17 cellular contexts compared by ENCODE assay signal in the genomic region with DNA sequence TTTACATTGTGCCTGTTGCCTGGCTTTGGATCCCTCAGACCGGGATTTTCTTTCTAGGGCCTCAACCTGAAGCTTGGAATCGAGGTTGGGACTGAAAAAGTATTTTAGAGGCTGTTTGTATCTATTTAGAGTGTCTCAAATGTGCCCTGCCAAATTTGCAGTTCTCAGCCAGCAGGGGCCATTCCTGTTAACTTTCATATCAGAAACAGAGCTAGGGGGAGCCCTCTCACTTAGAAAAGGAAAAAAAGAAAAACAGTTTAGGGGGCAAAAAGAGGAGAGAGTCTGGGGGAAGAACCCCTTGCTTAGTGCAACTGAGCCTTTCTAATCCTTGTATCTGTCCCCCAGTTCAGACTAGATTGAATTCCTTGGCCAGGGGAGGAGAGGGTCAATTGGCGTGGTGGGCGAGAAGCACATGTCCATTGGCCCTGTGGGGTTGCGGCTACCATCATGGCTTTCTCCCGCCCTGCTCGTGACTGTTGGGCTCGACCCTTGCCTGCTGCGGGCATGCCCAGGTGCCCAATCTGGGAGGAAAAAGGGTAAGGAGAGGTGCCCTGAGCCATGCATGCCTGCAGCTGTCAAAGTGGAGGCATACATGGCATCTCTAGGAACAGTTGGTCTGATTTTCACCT.
DNase-seq lines count a peak whose midpoint lies in the region; ATAC-seq and TF ChIP-seq lines count a peak whose summit lies in the region.
"Had no signal": no experiment of that assay in that cellular context is flagged by ENCODE, and none has a peak within 500 bp of the region (broad histone marks: within the 10 kb centered on the region; RNA-seq: fewer than 3 reads in every experiment).

No MANE protein-coding gene starts in this region.

- no peak overlapping the region for H2AFZ ChIP-seq in OCI-LY7 (ENCODE audit: low read length)

- H3K27ac ChIP-seq in OCI-LY7 (ENCODE audit: low read depth, low read length, poor library complexity, severe bottlenecking), result no peak overlapping the region
- H3K27ac ChIP-seq in upper lobe of right lung, result no peak overlapping the region
- H3K27ac ChIP-seq: uterus had no signal

- no peaks in the 10 kb centered on the region for H3K27me3 ChIP-seq in upper lobe of right lung
- H3K27me3 ChIP-seq: uterus had no signal

- H3K36me3 ChIP-seq in OCI-LY7 (ENCODE audit: insufficient read depth, low read length), result no peaks in the 10 kb centered on the region
- no peaks in the 10 kb centered on the region for H3K36me3 ChIP-seq in upper lobe of right lung
- H3K36me3 ChIP-seq: uterus had no signal

- H3K4me3 ChIP-seq in OCI-LY7 (ENCODE audit: low read depth, low read length, poor library complexity, severe bottlenecking) (no peak overlapping the region), fibroblast of pulmonary artery (replicated peaks; ENCODE audit: low read depth, low read length) (no peak overlapping the region), upper lobe of right lung (no peak overlapping the region)
- H3K4me3 ChIP-seq: uterus had no signal

- ATAC-seq in GM18870 (IDR thresholded peaks at IDR 0.05; ENCODE audit: unreplicated experiment) (no peak), upper lobe of right lung (no peak)
- ATAC-seq: naive thymus-derived CD4-positive, alpha-beta T cell; stimulated activated memory B cell treated with anti-CD40 and anti-IgM and Interleukin-4, amounts not matched to agents 10 μg/mL and 1 μg/mL and 100 μg/mL, for 72 hours had no signal

- DNase-seq in ACHN (peak; percentile 0), GM13976 (ENCODE audit: low spot score) (no peak), OCI-LY7 (ENCODE audit: low spot score) (peak; percentile 3), fibroblast of pulmonary artery (ENCODE audit: low read depth) (no peak), cerebellum (ENCODE audit: low spot score) (no peak), SHP77 (lab: John Stamatoyannopoulos, UW) (no peak), upper lobe of right lung (no peak)
- DNase-seq: activated CD4-positive, CD25-positive, alpha-beta regulatory T cell; activated naive CD4-positive, alpha-beta T cell treated with anti-CD3 and anti-CD28 coated beads, Interleukin-2, amount 50 U/mL, for 16 hours; caudate nucleus; naive thymus-derived CD4-positive, alpha-beta T cell; NCI-H146; right cardiac atrium; stimulated activated CD4-positive, alpha-beta T cell treated with anti-CD3 and anti-CD28 coated beads, Interleukin-4, amount 100 ng/mL, for 4 hours; uterus had no signal

- no peaks in the 10 kb centered on the region for H4K20me1 ChIP-seq in OCI-LY7 (ENCODE audit: insufficient read depth, low read length)

- H3K4me2 ChIP-seq in OCI-LY7 (ENCODE audit: low read length), result no peak overlapping the region

- CTCF ChIA-PET in OCI-LY7 (lab: Charles Lee; ENCODE audit: unreplicated experiment), result interaction anchor here (0.6 kb wide), 1 partner anchor 52 kb away, joined by 4 read pairs; no protein-coding TSS in a partner anchor

- POLR2A ChIA-PET in OCI-LY7 (lab: Charles Lee), result interaction anchor here (0.6 kb wide), 1 partner anchor 216 kb away, joined by 4 read pairs; no protein-coding TSS in a partner anchor

- intact Hi-C loops in OCI-LY7 (cut with micrococcal nuclease; ENCODE audit: unreplicated experiment) (no loop called here), upper lobe of right lung (cut with DNase I) (no loop called here)

- BruUV-seq in OCI-LY7 (replicated peaks; lab: Mats Ljungman, UMichigan), result no TSS peak

- no peaks in the 10 kb centered on the region for H3K79me2 ChIP-seq in OCI-LY7 (ENCODE audit: insufficient read depth, low read depth, low read length)

- peak; percentile 7 for TF ChIP-seq CTCF in GM13976 (IDR thresholded peaks at IDR 0.05; ENCODE audit: borderline replicate concordance, control extremely low read depth, extremely low read depth, insufficient read depth, missing control alignments)
- peak; percentile 63 for TF ChIP-seq CTCF in OCI-LY7 (conservative IDR thresholded peaks at IDR 0.05; ENCODE audit: low read length)
- peak; percentile 29 for TF ChIP-seq CTCF in fibroblast of pulmonary artery (IDR thresholded peaks at IDR 0.05; ENCODE audit: low read length, missing control alignments)
- TF ChIP-seq CTCF in upper lobe of right lung (IDR thresholded peaks at IDR 0.05), result no peak

- H3K9me2 ChIP-seq in OCI-LY7 (ENCODE audit: insufficient read depth, low read length), result no peaks in the 10 kb centered on the region

- H3K9me3 ChIP-seq in OCI-LY7 (ENCODE audit: low read length) (no peaks in the 10 kb centered on the region), upper lobe of right lung (no peaks in the 10 kb centered on the region)
- H3K9me3 ChIP-seq: uterus had no signal

- H3K4me1 ChIP-seq in OCI-LY7 (ENCODE audit: insufficient read depth, low read length, poor library complexity, severe bottlenecking) (no peaks in the 10 kb centered on the region), upper lobe of right lung (no peaks in the 10 kb centered on the region)
- H3K4me1 ChIP-seq: uterus had no signal

- in situ Hi-C loops in ACHN (cut with HindIII; ENCODE audit: low pct_ligation_motif_present, low pct_unique_long_range_greater_than_20kb, low sequenced_read_pairs), result no loop called here
- in situ Hi-C loops in GM13976 (cut with MboI; ENCODE audit: low sequenced_read_pairs, unreplicated experiment), result no loop called here

Comparison
In these comparisons a context has a peak if more than half of its experiments do, and no peak if none do; other contexts are left out.
1. DNase-seq: peak in ACHN (single experiment) and OCI-LY7 (single experiment); none in GM13976 (single experiment), fibroblast of pulmonary artery (single experiment), cerebellum (single experiment), SHP77 (0 of 2) and upper lobe of right lung (single experiment).